In the genomic region with DNA sequence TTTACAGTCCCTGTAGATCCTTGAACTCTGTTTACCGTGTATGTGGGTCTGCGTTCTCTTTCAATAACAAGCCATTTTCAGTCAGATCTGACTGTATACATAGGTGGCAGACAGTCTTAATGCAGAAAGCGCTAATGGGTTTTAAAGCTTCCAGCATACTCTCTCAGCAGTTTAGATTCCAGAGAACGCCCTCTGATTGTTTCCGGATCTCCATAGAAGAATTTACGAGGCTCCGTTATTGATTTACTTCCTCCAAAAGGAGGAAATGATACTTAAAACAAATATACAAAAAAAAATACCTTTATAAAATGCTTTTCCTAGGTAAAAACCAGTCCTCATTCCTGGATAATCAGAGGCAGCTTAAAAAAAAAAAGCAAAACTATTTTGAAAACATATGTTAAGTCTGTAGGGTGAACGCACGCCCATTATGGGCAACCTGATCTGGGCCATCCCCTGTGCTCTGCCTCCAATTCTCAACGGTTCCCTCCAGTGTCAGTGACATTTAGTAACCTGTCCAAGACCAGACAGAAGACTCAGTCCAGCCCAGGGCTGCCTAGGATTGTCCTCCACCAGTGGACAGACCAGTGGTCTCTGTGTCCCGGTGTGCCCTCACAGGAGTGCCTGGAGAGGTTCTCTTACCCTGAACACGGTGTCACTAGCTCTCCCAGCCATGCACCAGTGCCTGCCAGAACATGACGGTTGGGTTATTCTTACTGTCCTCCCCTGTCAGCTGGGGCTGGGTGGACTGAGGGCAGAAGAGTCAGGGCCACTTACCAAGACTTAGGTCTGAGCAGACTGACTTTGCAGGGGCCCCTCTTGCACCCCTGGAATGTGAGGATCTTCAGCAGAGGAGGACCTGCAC, we compare ENCODE assay signal across 14 cellular contexts.
A peak's percentile ranks its signal among the peaks of the same experiment; 100 is the strongest.
DNase-seq lines count a peak whose midpoint lies in the region; ATAC-seq, FAIRE-seq and TF ChIP-seq lines count a peak whose summit lies in the region.
"Had no signal": no experiment of that assay in that cellular context is flagged by ENCODE, and none has a peak within 500 bp of the region (broad histone marks: within the 10 kb centered on the region; RNA-seq: fewer than 3 reads in every experiment).

No MANE protein-coding gene starts in this region.

- no peaks in the 10 kb centered on the region for H3K9me1 ChIP-seq in endothelial cell of umbilical vein (replicated peaks; ENCODE audit: control insufficient read depth, extremely low read depth, insufficient read depth, low read length)

- H3K4me3 Mint-ChIP-seq in CD4-positive, alpha-beta T cell = no peak overlapping the region
- no peak overlapping the region for H3K4me3 Mint-ChIP-seq in nephron progenitor cell
- H3K4me3 Mint-ChIP-seq in activated CD8-positive, alpha-beta memory T cell treated with anti-CD3 and anti-CD28 coated beads, Interleukin-2, amount 10 ng/mL, durations not matched to agents 7 days and 5 days = no peak overlapping the region
- H3K4me3 Mint-ChIP-seq: activated CD4-positive, alpha-beta memory T cell treated with anti-CD3 and anti-CD28 coated beads for 36 hours; T-helper 17 cell had no signal

- no peaks in the 10 kb centered on the region for H4K20me1 ChIP-seq in endothelial cell of umbilical vein (replicated peaks; ENCODE audit: control insufficient read depth, extremely low read depth, insufficient read depth, low read length)

- no TSS peak for BruUV-seq in endothelial cell of umbilical vein (replicated peaks; lab: Mats Ljungman, UMichigan)

- no peak overlapping the region for H2AFZ ChIP-seq in endothelial cell of umbilical vein (ENCODE audit: low read depth, low read length)

- dilution Hi-C loops in endothelial cell of umbilical vein (cut with MboI; ENCODE audit: extremely low pct_ligation_motif_present, low sequenced_read_pairs) = no loop called here

- no peaks in the 10 kb centered on the region for H3K36me3 Mint-ChIP-seq in CD4-positive, alpha-beta T cell (ENCODE audit: low read depth)
- no peaks in the 10 kb centered on the region for H3K36me3 Mint-ChIP-seq in nephron progenitor cell (ENCODE audit: low read depth)
- no peaks in the 10 kb centered on the region for H3K36me3 Mint-ChIP-seq in activated CD8-positive, alpha-beta memory T cell treated with anti-CD3 and anti-CD28 coated beads, Interleukin-2, amount 10 ng/mL, durations not matched to agents 7 days and 5 days
- H3K36me3 Mint-ChIP-seq: activated CD4-positive, alpha-beta memory T cell treated with anti-CD3 and anti-CD28 coated beads for 36 hours had no signal

- CTCF ChIA-PET in CD4-positive, alpha-beta T cell (lab: Charles Lee) = no interaction called here
- CTCF ChIA-PET in endothelial cell of umbilical vein (lab: Charles Lee) = interaction anchor here (1.3 kb wide), 1 partner anchor 25 kb away, joined by 3 read pairs; no protein-coding TSS in a partner anchor
- CTCF ChIA-PET in activated CD8-positive, alpha-beta memory T cell treated with anti-CD3 and anti-CD28 coated beads, Interleukin-2, amount 10 ng/mL, durations not matched to agents 7 days and 5 days (lab: Charles Lee) = no interaction called here

- no peaks in the 10 kb centered on the region for H3K9me3 ChIP-seq in CD4-positive, alpha-beta T cell (ENCODE audit: control insufficient read depth, low read length)
- H3K9me3 ChIP-seq in endothelial cell of umbilical vein (replicated peaks; ENCODE audit: control insufficient read depth, insufficient read depth, low read length) = no peaks in the 10 kb centered on the region

- TF ChIP-seq CTCF in CD4-positive, alpha-beta T cell (IDR thresholded peaks at IDR 0.05) = no peak
- TF ChIP-seq CTCF in endothelial cell of umbilical vein (IDR thresholded peaks at IDR 0.05; ENCODE audit: extremely low read depth in 1 of 2, insufficient read depth in 1 of 2, low read depth in 1 of 2, low read length in 2 of 2) = no peak
- TF ChIP-seq CTCF in nephron progenitor cell (IDR thresholded peaks at IDR 0.05) = no peak

- no peaks in the 10 kb centered on the region for H3K9me3 Mint-ChIP-seq in CD4-positive, alpha-beta T cell
- no peaks in the 10 kb centered on the region for H3K9me3 Mint-ChIP-seq in nephron progenitor cell
- no peaks in the 10 kb centered on the region for H3K9me3 Mint-ChIP-seq in activated CD8-positive, alpha-beta memory T cell treated with anti-CD3 and anti-CD28 coated beads, Interleukin-2, amount 10 ng/mL, durations not matched to agents 7 days and 5 days (ENCODE audit: low read depth)
- H3K9me3 Mint-ChIP-seq: activated CD4-positive, alpha-beta memory T cell treated with anti-CD3 and anti-CD28 coated beads for 36 hours had no signal

- no peaks in the 10 kb centered on the region for H3K36me3 ChIP-seq in endothelial cell of umbilical vein (ENCODE audit: control insufficient read depth in 2 of 2, extremely low read depth in 1 of 2, insufficient read depth in 2 of 2, low read length in 2 of 2)

- DNase-seq in CD4-positive, alpha-beta T cell = no peak
- DNase-seq in LoVo (ENCODE audit: low spot score) (peak; percentile 70), endothelial cell of umbilical vein (ENCODE audit: low read depth, low spot score) (peak; percentile 47), nephron progenitor cell (no peak), NCI-H446 treated with DMSO at 0.1 percent for 48 hours (lab: John Stamatoyannopoulos, UW) (no peak), hepatic stellate cell (ENCODE audit: low spot score) (no peak), Kasumi-1 (lab: John Stamatoyannopoulos, UW) (no peak)
- no peak for DNase-seq in activated CD8-positive, alpha-beta memory T cell treated with anti-CD3 and anti-CD28 coated beads, Interleukin-2, amount 10 ng/mL, durations not matched to agents 7 days and 5 days
- DNase-seq: activated CD4-positive, alpha-beta memory T cell treated with anti-CD3 and anti-CD28 coated beads for 36 hours; activated effector memory CD4-positive, alpha-beta T cell treated with anti-CD3 and anti-CD28 coated beads, Interleukin-2, amount 50 U/mL, for 16 hours; C1 segment of cervical spinal cord; NCI-H187; substantia nigra; T-helper 17 cell had no signal

- no peak overlapping the region for H3K9ac ChIP-seq in endothelial cell of umbilical vein (replicated peaks; ENCODE audit: extremely low read depth, insufficient read depth, low read length)

- H3K79me2 ChIP-seq in endothelial cell of umbilical vein (ENCODE audit: control insufficient read depth, insufficient read depth, low read length) = peaks cover 33% of the 10 kb centered on the region

- no peak for ATAC-seq in CD4-positive, alpha-beta T cell (ENCODE audit: poor library complexity)
- ATAC-seq in activated CD8-positive, alpha-beta memory T cell treated with anti-CD3 and anti-CD28 coated beads, Interleukin-2, amount 10 ng/mL, durations not matched to agents 7 days and 5 days = no peak
- ATAC-seq: T-helper 17 cell had no signal

- no peaks in the 10 kb centered on the region for H3K27me3 ChIP-seq in CD4-positive, alpha-beta T cell (ENCODE audit: control insufficient read depth, insufficient read depth, low read length)
- no peaks in the 10 kb centered on the region for H3K27me3 ChIP-seq in endothelial cell of umbilical vein (ENCODE audit: control insufficient read depth in 2 of 2, insufficient read depth in 2 of 2, low read length in 2 of 2)

- H3K27me3 Mint-ChIP-seq in CD4-positive, alpha-beta T cell = no peaks in the 10 kb centered on the region
- H3K27me3 Mint-ChIP-seq in nephron progenitor cell (ENCODE audit: low read depth, poor library complexity) = no peaks in the 10 kb centered on the region
- H3K27me3 Mint-ChIP-seq in activated CD8-positive, alpha-beta memory T cell treated with anti-CD3 and anti-CD28 coated beads, Interleukin-2, amount 10 ng/mL, durations not matched to agents 7 days and 5 days = no peaks in the 10 kb centered on the region
- H3K27me3 Mint-ChIP-seq: activated CD4-positive, alpha-beta memory T cell treated with anti-CD3 and anti-CD28 coated beads for 36 hours; T-helper 17 cell had no signal

- H3K4me3 ChIP-seq in endothelial cell of umbilical vein (replicated peaks in 1 of 3; ENCODE audit: insufficient read depth in 1 of 3, low read depth in 1 of 3, low read length in 3 of 3) = no peak overlapping the region

- intact Hi-C loops in CD4-positive, alpha-beta T cell (cut with DNase I, micrococcal nuclease) = no loop called here
- intact Hi-C loops in endothelial cell of umbilical vein (cut with micrococcal nuclease) = no loop called here

- peaks cover 54% of the 10 kb centered on the region for H3K4me1 Mint-ChIP-seq in CD4-positive, alpha-beta T cell (ENCODE audit: low read depth)
- H3K4me1 Mint-ChIP-seq in nephron progenitor cell = peaks cover 34% of the 10 kb centered on the region
- H3K4me1 Mint-ChIP-seq in activated CD8-positive, alpha-beta memory T cell treated with anti-CD3 and anti-CD28 coated beads, Interleukin-2, amount 10 ng/mL, durations not matched to agents 7 days and 5 days = no peaks in the 10 kb centered on the region

- peak overlapping the region; percentile 15 for H3K27ac Mint-ChIP-seq in CD4-positive, alpha-beta T cell
- peak overlapping the region; percentile 88 for H3K27ac Mint-ChIP-seq in nephron progenitor cell
- no peak overlapping the region for H3K27ac Mint-ChIP-seq in activated CD8-positive, alpha-beta memory T cell treated with anti-CD3 and anti-CD28 coated beads, Interleukin-2, amount 10 ng/mL, durations not matched to agents 7 days and 5 days
- H3K27ac Mint-ChIP-seq: activated CD4-positive, alpha-beta memory T cell treated with anti-CD3 and anti-CD28 coated beads for 36 hours; T-helper 17 cell had no signal

- POLR2A ChIA-PET in CD4-positive, alpha-beta T cell (lab: Charles Lee) = no interaction called here
- POLR2A ChIA-PET in endothelial cell of umbilical vein (lab: Charles Lee) = no interaction called here

- H3K4me2 ChIP-seq in endothelial cell of umbilical vein (ENCODE audit: insufficient read depth, low read length) = peak overlapping the region; percentile 23

- no peak overlapping the region for H3K27ac ChIP-seq in CD4-positive, alpha-beta T cell (ENCODE audit: low read depth, low read length)
- no peak overlapping the region for H3K27ac ChIP-seq in endothelial cell of umbilical vein (ENCODE audit: insufficient read depth, low read depth, low read length)

- no peak for TF ChIP-seq POLR2A in endothelial cell of umbilical vein (IDR thresholded peaks at IDR 0.05; ENCODE audit: low read depth, low read length)

- peak; percentile 44 for FAIRE-seq in endothelial cell of umbilical vein (lab: Jason Lieb, UNC)

- H3K4me1 ChIP-seq in endothelial cell of umbilical vein (ENCODE audit: control insufficient read depth, extremely low read depth, insufficient read depth, low read length) = peaks cover 5% of the 10 kb centered on the region

TF ChIP-seq in endothelial cell of umbilical vein, 7 proteins besides CTCF, POLR2A, EP300 and RAD21:
- TF ChIP-seq EZH2 (IDR thresholded peaks at IDR 0.05; ENCODE audit: borderline replicate concordance, low read depth, low read length, severe bottlenecking) (no peak), POLR2AphosphoS5 (IDR thresholded peaks at IDR 0.05; ENCODE audit: insufficient read depth, low read depth, low read length) (no peak)

Comparison
In these comparisons a context has a peak if more than half of its experiments do, and no peak if none do; other contexts are left out.
1. DNase-seq: peak in LoVo (single experiment) and endothelial cell of umbilical vein (single experiment); none in CD4-positive, alpha-beta T cell (0 of 10), nephron progenitor cell (single experiment), NCI-H446 treated with DMSO at 0.1 percent for 48 hours (single experiment), activated CD8-positive, alpha-beta memory T cell treated with anti-CD3 and anti-CD28 coated beads, Interleukin-2, amount 10 ng/mL, durations not matched to agents 7 days and 5 days (single experiment), hepatic stellate cell (single experiment) and Kasumi-1 (0 of 2).